Comparison of ENCODE assay signal across 10 cellular contexts in the genomic region with DNA sequence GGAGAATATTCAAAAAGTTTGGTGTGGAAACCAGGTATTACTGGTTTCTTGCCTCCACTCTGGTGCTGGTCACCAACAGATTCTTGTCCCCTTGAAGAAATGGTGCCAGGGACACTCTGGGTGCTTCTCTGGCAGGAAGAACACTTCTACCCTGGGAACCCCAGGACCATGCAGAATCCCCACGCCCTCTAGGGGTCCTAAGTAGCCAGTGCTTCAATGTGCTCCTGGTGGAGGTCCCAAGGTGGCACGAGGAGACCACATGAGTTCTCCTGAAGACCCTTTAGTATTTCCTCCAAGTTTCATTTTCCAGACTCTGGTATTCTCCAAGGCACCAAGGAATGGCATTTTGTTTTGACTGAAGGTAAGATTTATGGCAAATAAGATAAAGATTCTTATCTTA.
A peak's percentile ranks its signal among the peaks of the same experiment; 100 is the strongest.
DNase-seq lines count a peak whose midpoint lies in the region; ATAC-seq, FAIRE-seq and TF ChIP-seq lines count a peak whose summit lies in the region.
"Had no signal": no experiment of that assay in that cellular context is flagged by ENCODE, and none has a peak within 500 bp of the region (broad histone marks: within the 10 kb centered on the region; RNA-seq: fewer than 3 reads in every experiment).

No MANE protein-coding gene starts in this region.

- intact Hi-C loops in pancreas (cut with DNase I) (no loop called here), thyroid gland (cut with DNase I) (no loop called here)

- H3K27me3 ChIP-seq in pancreas: no peaks in the 10 kb centered on the region
- H3K27me3 ChIP-seq in thyroid gland: no peaks in the 10 kb centered on the region

- FAIRE-seq in pancreas (lab: Jason Lieb, UNC): no peak

- WGBS in pancreas, 2 donors: 19 to 45% methylated on average over 2 of the region's 2 CpGs
- WGBS in thyroid gland, 2 donors: 44 to 46% methylated on average over 2 of the region's 2 CpGs

- H3K4me1 ChIP-seq in pancreas (no peaks in the 10 kb centered on the region), thyroid gland (no peaks in the 10 kb centered on the region)
- H3K4me1 ChIP-seq: SJSA1 had no signal

- no peak overlapping the region for H3K27ac ChIP-seq in pancreas
- no peak overlapping the region for H3K27ac ChIP-seq in thyroid gland
- H3K27ac ChIP-seq: SJSA1, thoracic aorta had no signal

- H3K9me3 ChIP-seq in pancreas (no peaks in the 10 kb centered on the region), thyroid gland (no peaks in the 10 kb centered on the region)
- H3K9me3 ChIP-seq: SJSA1, thoracic aorta had no signal

- TF ChIP-seq CTCF in fibroblast of pulmonary artery (IDR thresholded peaks at IDR 0.05; ENCODE audit: low read length, missing control alignments) (peak; percentile 91), pancreas (IDR thresholded peaks at IDR 0.05) (no peak), thyroid gland (IDR thresholded peaks at IDR 0.05) (no peak)

- H3K4me3 ChIP-seq in fibroblast of pulmonary artery (replicated peaks; ENCODE audit: low read depth, low read length) (no peak overlapping the region), pancreas (no peak overlapping the region), thyroid gland (replicated peaks in 1 of 3) (no peak overlapping the region)
- H3K4me3 ChIP-seq: SJSA1, thoracic aorta had no signal

- ATAC-seq in GM19463 (IDR thresholded peaks at IDR 0.05; ENCODE audit: unreplicated experiment): peak; percentile 89
- no peak for ATAC-seq in GM19023 (IDR thresholded peaks at IDR 0.05; ENCODE audit: unreplicated experiment)
- no peak for ATAC-seq in pancreas

- H3K36me3 ChIP-seq in pancreas (no peaks in the 10 kb centered on the region), thyroid gland (no peaks in the 10 kb centered on the region)
- H3K36me3 ChIP-seq: SJSA1, thoracic aorta had no signal

- TF ChIP-seq POLR2A in thyroid gland (IDR thresholded peaks at IDR 0.05): no peak

- DNase-seq in DMS 273 (lab: John Stamatoyannopoulos, UW; ENCODE audit: unreplicated experiment): peak; percentile 71
- peak; percentile 4 for DNase-seq in NCI-H2196 (lab: John Stamatoyannopoulos, UW; ENCODE audit: unreplicated experiment)
- DNase-seq in fibroblast of pulmonary artery (ENCODE audit: low read depth): peak; percentile 59
- no peak for DNase-seq in NCI-H187 treated with DMSO at 0.1 percent for 48 hours (lab: John Stamatoyannopoulos, UW)
- DNase-seq in pancreas: no peak
- DNase-seq in thyroid gland: no peak

Comparison
In these comparisons a context has a peak if more than half of its experiments do, and no peak if none do; other contexts are left out.
1. DNase-seq: peak in DMS 273 (single experiment), NCI-H2196 (single experiment) and fibroblast of pulmonary artery (single experiment); none in NCI-H187 treated with DMSO at 0.1 percent for 48 hours (single experiment), pancreas (0 of 6) and thyroid gland (0 of 2).